In genomic region chr1:202501281-202501680, GRCh38 we compare ENCODE assay signal across 9 cellular contexts.
DNase-seq lines count a peak whose midpoint lies in the region; ATAC-seq and TF ChIP-seq lines count a peak whose summit lies in the region.
"Had no signal": no experiment of that assay in that cellular context is flagged by ENCODE, and none has a peak within 500 bp of the region (broad histone marks: within the 10 kb centered on the region; RNA-seq: fewer than 3 reads in every experiment).

No MANE protein-coding gene starts in this region.

- TF ChIP-seq EP300 in transverse colon (IDR thresholded peaks at IDR 0.05; ENCODE audit: low read depth) = no peak

- in situ Hi-C loops in transverse colon (cut with MboI; ENCODE audit: low pct_ligation_motif_present in 1 of 4, low pct_unique_long_range_greater_than_20kb in 1 of 4, low sequenced_read_pairs in 3 of 4) = no loop called here

- H3K4me1 ChIP-seq in CD4-positive, CD25-positive, alpha-beta regulatory T cell (ENCODE audit: control insufficient read depth, insufficient read depth, low read length, poor library complexity, severe bottlenecking) = no peaks in the 10 kb centered on the region
- H3K4me1 ChIP-seq in HEK293 (ENCODE audit: control insufficient read depth, insufficient read depth, low read length) (peaks cover 4% of the 10 kb centered on the region), left ventricle myocardium inferior (peaks cover 73% of the 10 kb centered on the region), transverse colon (peaks cover 0 to 1% (median 0%) of the 10 kb centered on the region in 4 donors)

- POLR2A ChIA-PET in HEK293 (lab: Yijun Ruan, JAX) = interaction anchor here (1.4 kb wide), 1 partner anchor 160 kb away, joined by 4 read pairs; the partner anchor contains the start of gene UBE2T

- H3K9me3 ChIP-seq in CD4-positive, CD25-positive, alpha-beta regulatory T cell (ENCODE audit: control insufficient read depth in 2 of 2, low read length in 2 of 2) = no peaks in the 10 kb centered on the region
- H3K9me3 ChIP-seq in HEK293 (ENCODE audit: control insufficient read depth, insufficient read depth, low read depth, low read length) (no peaks in the 10 kb centered on the region), left ventricle myocardium inferior (replicated peaks) (no peaks in the 10 kb centered on the region), transverse colon (no peaks in the 10 kb centered on the region)

- no peaks in the 10 kb centered on the region for H3K27me3 ChIP-seq in CD4-positive, CD25-positive, alpha-beta regulatory T cell (ENCODE audit: control insufficient read depth, insufficient read depth, low read length)
- H3K27me3 ChIP-seq in left ventricle myocardium inferior (ENCODE audit: low read depth) (no peaks in the 10 kb centered on the region), transverse colon (no peaks in the 10 kb centered on the region)

- H3K27me3 Mint-ChIP-seq in CD4-positive, CD25-positive, alpha-beta regulatory T cell = no peaks in the 10 kb centered on the region
- H3K27me3 Mint-ChIP-seq in activated CD8-positive, alpha-beta memory T cell treated with anti-CD3 and anti-CD28 coated beads, Interleukin-2, amount 10 ng/mL, durations not matched to agents 7 days and 5 days = no peaks in the 10 kb centered on the region
- H3K27me3 Mint-ChIP-seq: IgD-negative memory B cell had no signal

- H3K9me3 Mint-ChIP-seq in CD4-positive, CD25-positive, alpha-beta regulatory T cell = no peaks in the 10 kb centered on the region
- no peaks in the 10 kb centered on the region for H3K9me3 Mint-ChIP-seq in activated CD8-positive, alpha-beta memory T cell treated with anti-CD3 and anti-CD28 coated beads, Interleukin-2, amount 10 ng/mL, durations not matched to agents 7 days and 5 days (ENCODE audit: low read depth)
- H3K9me3 Mint-ChIP-seq: IgD-negative memory B cell had no signal

- ATAC-seq in CD4-positive, CD25-positive, alpha-beta regulatory T cell (ENCODE audit: low read depth in 2 of 2) = no peak
- ATAC-seq in SK-N-SH treated with all-trans-retinoic acid at 6 μM for 48 hours (peak; percentile 71), HG02885 (IDR thresholded peaks at IDR 0.05; ENCODE audit: poor library complexity, unreplicated experiment) (no peak)
- no peak for ATAC-seq in activated CD8-positive, alpha-beta memory T cell treated with anti-CD3 and anti-CD28 coated beads, Interleukin-2, amount 10 ng/mL, durations not matched to agents 7 days and 5 days

- no peak overlapping the region for H3K4me3 Mint-ChIP-seq in CD4-positive, CD25-positive, alpha-beta regulatory T cell
- H3K4me3 Mint-ChIP-seq in activated CD8-positive, alpha-beta memory T cell treated with anti-CD3 and anti-CD28 coated beads, Interleukin-2, amount 10 ng/mL, durations not matched to agents 7 days and 5 days = no peak overlapping the region
- H3K4me3 Mint-ChIP-seq: IgD-negative memory B cell had no signal

- peak; percentile 50; the same call in 1 of the 2 replicates for TF ChIP-seq CTCF in HEK293 (tag by site-specific recombination; IDR thresholded peaks at IDR 0.05)
- TF ChIP-seq CTCF in left ventricle myocardium inferior (IDR thresholded peaks at IDR 0.05; ENCODE audit: borderline replicate concordance) = peak; percentile 62
- peak; percentile 43 to 65 (median 45) for TF ChIP-seq CTCF in transverse colon (IDR thresholded peaks at IDR 0.05)

- TF ChIP-seq POLR2A in transverse colon (IDR thresholded peaks at IDR 0.05) = no peak

- peaks cover 14% of the 10 kb centered on the region for H3K36me3 ChIP-seq in CD4-positive, CD25-positive, alpha-beta regulatory T cell (ENCODE audit: control insufficient read depth, insufficient read depth, low read length)
- H3K36me3 ChIP-seq in HEK293 (ENCODE audit: control insufficient read depth in 2 of 2, insufficient read depth in 1 of 2, low read length in 2 of 2) = peaks cover 0 to 10% of the 10 kb centered on the region in 2 experiments; a peak in 1 of 3 replicates
- peaks cover 60% of the 10 kb centered on the region for H3K36me3 ChIP-seq in left ventricle myocardium inferior
- H3K36me3 ChIP-seq in transverse colon = peaks cover 0 to 7% (median 4%) of the 10 kb centered on the region in 4 donors

- no peak overlapping the region for H3K27ac Mint-ChIP-seq in CD4-positive, CD25-positive, alpha-beta regulatory T cell
- no peak overlapping the region for H3K27ac Mint-ChIP-seq in activated CD8-positive, alpha-beta memory T cell treated with anti-CD3 and anti-CD28 coated beads, Interleukin-2, amount 10 ng/mL, durations not matched to agents 7 days and 5 days
- H3K27ac Mint-ChIP-seq: IgD-negative memory B cell had no signal

- WGBS in transverse colon (ENCODE audit: low coverage in 1 of 2), 2 donors = 45 to 46% methylated on average over 2 of the region's 2 CpGs

- peaks cover 0 to 3% (median 0%) of the 10 kb centered on the region in 4 donors for H3K4me1 Mint-ChIP-seq in CD4-positive, CD25-positive, alpha-beta regulatory T cell
- no peaks in the 10 kb centered on the region for H3K4me1 Mint-ChIP-seq in activated CD8-positive, alpha-beta memory T cell treated with anti-CD3 and anti-CD28 coated beads, Interleukin-2, amount 10 ng/mL, durations not matched to agents 7 days and 5 days

- no peak overlapping the region for H3K27ac ChIP-seq in CD4-positive, CD25-positive, alpha-beta regulatory T cell (ENCODE audit: insufficient read depth, low read length, poor library complexity, severe bottlenecking)
- H3K27ac ChIP-seq in HEK293 (ENCODE audit: extremely low read depth, low read depth, low read length) (no peak overlapping the region), left ventricle myocardium inferior (replicated peaks) (peak overlapping the region; percentile 24), transverse colon (no peak overlapping the region)

- CTCF ChIA-PET in HEK293 (lab: Yijun Ruan, JAX) = interaction anchor here (0.6 to 3.3 kb wide), 13 partner anchors 9 to 218 kb away, joined by 3 to 20 read pairs (median 5); no protein-coding TSS in a partner anchor
- CTCF ChIA-PET in activated CD8-positive, alpha-beta memory T cell treated with anti-CD3 and anti-CD28 coated beads, Interleukin-2, amount 10 ng/mL, durations not matched to agents 7 days and 5 days (lab: Charles Lee) = interaction anchor here (1.6 to 2.4 kb wide), 4 partner anchors 64 to 309 kb away, joined by 3 to 6 read pairs (median 3); no protein-coding TSS in a partner anchor

- peak in 2 of 3 donors; percentile 20 to 21 for DNase-seq in CD4-positive, CD25-positive, alpha-beta regulatory T cell
- no peak for DNase-seq in left ventricle myocardium inferior
- no peak for DNase-seq in transverse colon
- no peak for DNase-seq in activated CD8-positive, alpha-beta memory T cell treated with anti-CD3 and anti-CD28 coated beads, Interleukin-2, amount 10 ng/mL, durations not matched to agents 7 days and 5 days
- no peak for DNase-seq in T-helper 1 cell

- peaks cover 41% of the 10 kb centered on the region for H3K36me3 Mint-ChIP-seq in CD4-positive, CD25-positive, alpha-beta regulatory T cell
- peaks cover 4% of the 10 kb centered on the region for H3K36me3 Mint-ChIP-seq in activated CD8-positive, alpha-beta memory T cell treated with anti-CD3 and anti-CD28 coated beads, Interleukin-2, amount 10 ng/mL, durations not matched to agents 7 days and 5 days

- no peak overlapping the region for H3K4me3 ChIP-seq in CD4-positive, CD25-positive, alpha-beta regulatory T cell (ENCODE audit: low read depth, low read length)
- H3K4me3 ChIP-seq in HEK293 (ENCODE audit: low read depth, low read length) (no peak overlapping the region), left ventricle myocardium inferior (no peak overlapping the region), transverse colon (no peak overlapping the region)

- intact Hi-C loops in left ventricle myocardium inferior (cut with micrococcal nuclease) (loop anchor here (10.0 kb wide), 1 partner anchor 94 kb away; no protein-coding TSS in a partner anchor), transverse colon (cut with DNase I; ENCODE audit: low total_unique reads) (no loop called here)

TF ChIP-seq in HEK293, 187 proteins besides CTCF, POLR2A, EP300 and RAD21:
- no peak for TF ChIP-seq ZFP37 (tag by site-specific recombination; IDR thresholded peaks at IDR 0.05)
- TF ChIP-seq ZNF654 (tag by site-specific recombination; IDR thresholded peaks at IDR 0.05; ENCODE audit: low read depth) = peak; percentile 85

TF ChIP-seq in SK-N-SH treated with all-trans-retinoic acid at 6 μM for 48 hours, 23 proteins besides CTCF, POLR2A, EP300 and RAD21 (continues in another document):
- no peak for TF ChIP-seq RARB (CRISPR knock-in tag; IDR thresholded peaks at IDR 0.05)
- TF ChIP-seq PPARA (CRISPR knock-in tag; IDR thresholded peaks at IDR 0.05; ENCODE audit: borderline replicate concordance) = no peak
- no peak for TF ChIP-seq ISL1 (CRISPR knock-in tag; IDR thresholded peaks at IDR 0.05)
- no peak for TF ChIP-seq ARNTL (CRISPR knock-in tag; IDR thresholded peaks at IDR 0.05; ENCODE audit: borderline replicate concordance, low read depth)
- TF ChIP-seq GLIS3 (CRISPR knock-in tag; IDR thresholded peaks at IDR 0.05) = no peak
- TF ChIP-seq CSRNP3 (CRISPR knock-in tag; IDR thresholded peaks at IDR 0.05) = no peak
- TF ChIP-seq ZC3H10 (CRISPR knock-in tag; IDR thresholded peaks at IDR 0.05) = no peak
- TF ChIP-seq ZNF565 (CRISPR knock-in tag; conservative IDR thresholded peaks at IDR 0.05; ENCODE audit: low read depth) = no peak
- no peak for TF ChIP-seq ZFP30 (CRISPR knock-in tag; IDR thresholded peaks at IDR 0.05)
- TF ChIP-seq CREB5 (CRISPR knock-in tag; IDR thresholded peaks at IDR 0.05; ENCODE audit: low read depth) = no peak

Comparison
In these comparisons a context has a peak if more than half of its experiments do, and no peak if none do; other contexts are left out.
1. DNase-seq: peak in CD4-positive, CD25-positive, alpha-beta regulatory T cell (2 of 3); none in left ventricle myocardium inferior (single experiment), transverse colon (single experiment), activated CD8-positive, alpha-beta memory T cell treated with anti-CD3 and anti-CD28 coated beads, Interleukin-2, amount 10 ng/mL, durations not matched to agents 7 days and 5 days (single experiment) and T-helper 1 cell (0 of 5).
2. Peak in every context shown above with its lines, with median percentiles within 50 percentile points of each other: CTCF ChIP-seq.